1 cellular context compared by ENCODE assay signal in the genomic region with DNA sequence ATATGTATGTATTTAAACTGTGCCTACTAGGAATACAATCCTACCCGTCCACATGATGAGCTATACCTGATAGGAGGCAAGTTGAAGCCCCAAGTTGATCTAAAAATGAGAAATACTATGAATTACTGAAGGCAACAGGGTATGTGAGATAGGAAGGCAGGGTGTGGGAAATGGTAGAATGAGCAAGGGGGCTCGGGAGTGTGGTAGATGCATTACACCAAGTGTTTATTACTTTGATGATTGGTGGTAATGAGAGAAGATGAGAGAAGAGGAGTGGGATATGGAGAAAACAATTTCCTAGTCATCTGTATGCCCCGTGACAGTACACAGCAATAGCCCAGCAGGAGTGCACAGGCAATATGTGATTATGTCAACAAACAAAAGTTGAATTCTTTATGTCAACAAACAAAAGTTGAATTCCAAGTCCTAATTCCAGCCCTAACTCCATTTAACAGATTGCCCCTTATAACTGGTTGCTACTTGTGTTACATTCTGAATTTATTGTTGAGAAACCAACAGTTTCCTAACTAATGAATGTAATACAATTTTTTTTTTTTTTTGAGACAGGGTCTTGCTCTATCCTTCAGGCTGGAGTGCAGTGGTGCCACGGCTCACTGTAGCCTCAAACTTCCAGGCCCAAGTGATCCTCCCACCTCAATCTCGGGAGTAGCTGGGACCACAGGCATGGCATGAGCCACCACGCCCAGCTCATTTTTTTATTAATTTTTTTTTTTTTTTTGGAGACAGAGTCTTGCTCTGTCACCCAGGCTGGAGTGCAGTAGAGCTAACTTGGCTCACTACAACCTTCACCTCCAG.
TF ChIP-seq lines count a peak whose summit lies in the region.

No MANE protein-coding gene starts in this region.

TF ChIP-seq in HEK293, 187 proteins besides CTCF, POLR2A, EP300 and RAD21 (continued from another document and continues in another):
- TF ChIP-seq SALL2 (tag by site-specific recombination; IDR thresholded peaks at IDR 0.05; ENCODE audit: borderline replicate concordance) (no peak), SP3 (tag by site-specific recombination; IDR thresholded peaks at IDR 0.05) (no peak), ZNF621 (tag by site-specific recombination; IDR thresholded peaks at IDR 0.05) (no peak), TCF7L2 (IDR thresholded peaks at IDR 0.05; ENCODE audit: borderline replicate concordance, low read depth, low read length) (peak; percentile 49; the same call in 1 of the 2 replicates), ZBTB48 (tag by site-specific recombination; IDR thresholded peaks at IDR 0.05) (peak; percentile 61), ZNF48 (tag by site-specific recombination; IDR thresholded peaks at IDR 0.05) (no peak), ZNF324 (tag by site-specific recombination; IDR thresholded peaks at IDR 0.05) (peak; percentile 48; the same call in 1 of the 2 replicates), ZNF600 (tag by site-specific recombination; IDR thresholded peaks at IDR 0.05) (no peak; the same call in 1 of the 2 replicates), ZNF776 (tag by site-specific recombination; IDR thresholded peaks at IDR 0.05; ENCODE audit: borderline replicate concordance) (no peak), GLI2 (tag by site-specific recombination; IDR thresholded peaks at IDR 0.05; ENCODE audit: borderline replicate concordance, low read depth) (0 out of 2 replicates have a peak, but pooled peaks have one; percentile 44), OVOL3 (tag by site-specific recombination; IDR thresholded peaks at IDR 0.05) (peak; percentile 74; the same call in 1 of the 2 replicates), ZNF791 (tag by site-specific recombination; IDR thresholded peaks at IDR 0.05) (no peak), ZNF16 (tag by site-specific recombination; IDR thresholded peaks at IDR 0.05; ENCODE audit: low read depth) (no peak), ZXDB (tag by site-specific recombination; IDR thresholded peaks at IDR 0.05) (peak; percentile 84), ZNF610 (tag by site-specific recombination; IDR thresholded peaks at IDR 0.05; ENCODE audit: borderline replicate concordance) (no peak), ZNF133 (tag by site-specific recombination; IDR thresholded peaks at IDR 0.05) (no peak), KLF8 (tag by site-specific recombination; IDR thresholded peaks at IDR 0.05) (peak; percentile 54), ZNF510 (tag by site-specific recombination; IDR thresholded peaks at IDR 0.05; ENCODE audit: insufficient replicate concordance) (no peak), ZNF311 (tag by site-specific recombination; IDR thresholded peaks at IDR 0.05; ENCODE audit: borderline replicate concordance) (no peak), ZNF596 (tag by site-specific recombination; IDR thresholded peaks at IDR 0.05) (no peak), ZNF843 (tag by site-specific recombination; IDR thresholded peaks at IDR 0.05) (peak; percentile 81), ZNF792 (tag by site-specific recombination; IDR thresholded peaks at IDR 0.05) (no peak), ZEB2 (tag by site-specific recombination; IDR thresholded peaks at IDR 0.05) (peak; percentile 78), ZNF391 (tag by site-specific recombination; IDR thresholded peaks at IDR 0.05; ENCODE audit: borderline replicate concordance, low read depth) (no peak), HOXA7 (CRISPR knock-in tag; IDR thresholded peaks at IDR 0.05; ENCODE audit: borderline replicate concordance) (no peak), ZFP3 (tag by site-specific recombination; IDR thresholded peaks at IDR 0.05; ENCODE audit: low read depth) (no peak)
- TF ChIP-seq, protein P1, sequence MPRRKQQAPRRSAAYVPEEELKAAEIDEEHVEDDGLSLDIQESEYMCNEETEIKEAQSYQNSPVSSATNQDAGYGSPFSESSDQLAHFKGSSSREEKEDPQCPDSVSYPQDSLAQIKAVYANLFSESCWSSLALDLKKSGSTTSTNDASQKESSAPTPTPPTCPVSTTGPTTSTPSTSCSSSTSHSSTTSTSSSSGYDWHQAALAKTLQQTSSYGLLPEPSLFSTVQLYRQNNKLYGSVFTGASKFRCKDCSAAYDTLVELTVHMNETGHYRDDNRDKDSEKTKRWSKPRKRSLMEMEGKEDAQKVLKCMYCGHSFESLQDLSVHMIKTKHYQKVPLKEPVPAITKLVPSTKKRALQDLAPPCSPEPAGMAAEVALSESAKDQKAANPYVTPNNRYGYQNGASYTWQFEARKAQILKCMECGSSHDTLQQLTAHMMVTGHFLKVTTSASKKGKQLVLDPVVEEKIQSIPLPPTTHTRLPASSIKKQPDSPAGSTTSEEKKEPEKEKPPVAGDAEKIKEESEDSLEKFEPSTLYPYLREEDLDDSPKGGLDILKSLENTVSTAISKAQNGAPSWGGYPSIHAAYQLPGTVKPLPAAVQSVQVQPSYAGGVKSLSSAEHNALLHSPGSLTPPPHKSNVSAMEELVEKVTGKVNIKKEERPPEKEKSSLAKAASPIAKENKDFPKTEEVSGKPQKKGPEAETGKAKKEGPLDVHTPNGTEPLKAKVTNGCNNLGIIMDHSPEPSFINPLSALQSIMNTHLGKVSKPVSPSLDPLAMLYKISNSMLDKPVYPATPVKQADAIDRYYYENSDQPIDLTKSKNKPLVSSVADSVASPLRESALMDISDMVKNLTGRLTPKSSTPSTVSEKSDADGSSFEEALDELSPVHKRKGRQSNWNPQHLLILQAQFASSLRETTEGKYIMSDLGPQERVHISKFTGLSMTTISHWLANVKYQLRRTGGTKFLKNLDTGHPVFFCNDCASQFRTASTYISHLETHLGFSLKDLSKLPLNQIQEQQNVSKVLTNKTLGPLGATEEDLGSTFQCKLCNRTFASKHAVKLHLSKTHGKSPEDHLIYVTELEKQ (tag by site-specific recombination; IDR thresholded peaks at IDR 0.05; ENCODE audit: borderline replicate concordance): peak; percentile 77; the same call in 1 of the 2 replicates
- TF ChIP-seq, protein P2, sequence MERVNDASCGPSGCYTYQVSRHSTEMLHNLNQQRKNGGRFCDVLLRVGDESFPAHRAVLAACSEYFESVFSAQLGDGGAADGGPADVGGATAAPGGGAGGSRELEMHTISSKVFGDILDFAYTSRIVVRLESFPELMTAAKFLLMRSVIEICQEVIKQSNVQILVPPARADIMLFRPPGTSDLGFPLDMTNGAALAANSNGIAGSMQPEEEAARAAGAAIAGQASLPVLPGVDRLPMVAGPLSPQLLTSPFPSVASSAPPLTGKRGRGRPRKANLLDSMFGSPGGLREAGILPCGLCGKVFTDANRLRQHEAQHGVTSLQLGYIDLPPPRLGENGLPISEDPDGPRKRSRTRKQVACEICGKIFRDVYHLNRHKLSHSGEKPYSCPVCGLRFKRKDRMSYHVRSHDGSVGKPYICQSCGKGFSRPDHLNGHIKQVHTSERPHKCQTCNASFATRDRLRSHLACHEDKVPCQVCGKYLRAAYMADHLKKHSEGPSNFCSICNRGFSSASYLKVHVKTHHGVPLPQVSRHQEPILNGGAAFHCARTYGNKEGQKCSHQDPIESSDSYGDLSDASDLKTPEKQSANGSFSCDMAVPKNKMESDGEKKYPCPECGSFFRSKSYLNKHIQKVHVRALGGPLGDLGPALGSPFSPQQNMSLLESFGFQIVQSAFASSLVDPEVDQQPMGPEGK (tag by site-specific recombination; IDR thresholded peaks at IDR 0.05): peak; percentile 44
- TF ChIP-seq, protein P3, sequence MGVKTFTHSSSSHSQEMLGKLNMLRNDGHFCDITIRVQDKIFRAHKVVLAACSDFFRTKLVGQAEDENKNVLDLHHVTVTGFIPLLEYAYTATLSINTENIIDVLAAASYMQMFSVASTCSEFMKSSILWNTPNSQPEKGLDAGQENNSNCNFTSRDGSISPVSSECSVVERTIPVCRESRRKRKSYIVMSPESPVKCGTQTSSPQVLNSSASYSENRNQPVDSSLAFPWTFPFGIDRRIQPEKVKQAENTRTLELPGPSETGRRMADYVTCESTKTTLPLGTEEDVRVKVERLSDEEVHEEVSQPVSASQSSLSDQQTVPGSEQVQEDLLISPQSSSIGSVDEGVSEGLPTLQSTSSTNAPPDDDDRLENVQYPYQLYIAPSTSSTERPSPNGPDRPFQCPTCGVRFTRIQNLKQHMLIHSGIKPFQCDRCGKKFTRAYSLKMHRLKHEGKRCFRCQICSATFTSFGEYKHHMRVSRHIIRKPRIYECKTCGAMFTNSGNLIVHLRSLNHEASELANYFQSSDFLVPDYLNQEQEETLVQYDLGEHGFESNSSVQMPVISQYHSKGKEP (tag by site-specific recombination; IDR thresholded peaks at IDR 0.05): peak; percentile 78
- TF ChIP-seq, protein P4, sequence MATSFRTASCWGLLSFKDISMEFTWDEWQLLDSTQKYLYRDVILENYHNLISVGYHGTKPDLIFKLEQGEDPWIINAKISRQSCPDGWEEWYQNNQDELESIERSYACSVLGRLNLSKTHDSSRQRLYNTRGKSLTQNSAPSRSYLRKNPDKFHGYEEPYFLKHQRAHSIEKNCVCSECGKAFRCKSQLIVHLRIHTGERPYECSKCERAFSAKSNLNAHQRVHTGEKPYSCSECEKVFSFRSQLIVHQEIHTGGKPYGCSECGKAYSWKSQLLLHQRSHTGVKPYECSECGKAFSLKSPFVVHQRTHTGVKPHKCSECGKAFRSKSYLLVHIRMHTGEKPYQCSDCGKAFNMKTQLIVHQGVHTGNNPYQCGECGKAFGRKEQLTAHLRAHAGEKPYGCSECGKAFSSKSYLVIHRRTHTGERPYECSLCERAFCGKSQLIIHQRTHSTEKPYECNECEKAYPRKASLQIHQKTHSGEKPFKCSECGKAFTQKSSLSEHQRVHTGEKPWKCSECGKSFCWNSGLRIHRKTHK (tag by site-specific recombination; IDR thresholded peaks at IDR 0.05): no peak
- TF ChIP-seq, protein P5, sequence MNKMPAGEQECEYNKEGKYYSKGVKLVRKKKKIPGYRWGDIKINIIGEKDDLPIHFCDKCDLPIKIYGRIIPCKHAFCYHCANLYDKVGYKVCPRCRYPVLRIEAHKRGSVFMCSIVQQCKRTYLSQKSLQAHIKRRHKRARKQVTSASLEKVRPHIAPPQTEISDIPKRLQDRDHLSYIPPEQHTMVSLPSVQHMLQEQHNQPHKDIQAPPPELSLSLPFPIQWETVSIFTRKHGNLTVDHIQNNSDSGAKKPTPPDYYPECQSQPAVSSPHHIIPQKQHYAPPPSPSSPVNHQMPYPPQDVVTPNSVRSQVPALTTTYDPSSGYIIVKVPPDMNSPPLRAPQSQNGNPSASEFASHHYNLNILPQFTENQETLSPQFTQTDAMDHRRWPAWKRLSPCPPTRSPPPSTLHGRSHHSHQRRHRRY (tag by site-specific recombination; IDR thresholded peaks at IDR 0.05): no peak
- TF ChIP-seq, protein P6, sequence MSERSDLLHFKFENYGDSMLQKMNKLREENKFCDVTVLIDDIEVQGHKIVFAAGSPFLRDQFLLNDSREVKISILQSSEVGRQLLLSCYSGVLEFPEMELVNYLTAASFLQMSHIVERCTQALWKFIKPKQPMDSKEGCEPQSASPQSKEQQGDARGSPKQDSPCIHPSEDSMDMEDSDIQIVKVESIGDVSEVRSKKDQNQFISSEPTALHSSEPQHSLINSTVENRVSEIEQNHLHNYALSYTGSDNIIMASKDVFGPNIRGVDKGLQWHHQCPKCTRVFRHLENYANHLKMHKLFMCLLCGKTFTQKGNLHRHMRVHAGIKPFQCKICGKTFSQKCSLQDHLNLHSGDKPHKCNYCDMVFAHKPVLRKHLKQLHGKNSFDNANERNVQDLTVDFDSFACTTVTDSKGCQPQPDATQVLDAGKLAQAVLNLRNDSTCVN (tag by site-specific recombination; optimal IDR thresholded peaks at IDR 0.05): no peak
- TF ChIP-seq, protein P7, sequence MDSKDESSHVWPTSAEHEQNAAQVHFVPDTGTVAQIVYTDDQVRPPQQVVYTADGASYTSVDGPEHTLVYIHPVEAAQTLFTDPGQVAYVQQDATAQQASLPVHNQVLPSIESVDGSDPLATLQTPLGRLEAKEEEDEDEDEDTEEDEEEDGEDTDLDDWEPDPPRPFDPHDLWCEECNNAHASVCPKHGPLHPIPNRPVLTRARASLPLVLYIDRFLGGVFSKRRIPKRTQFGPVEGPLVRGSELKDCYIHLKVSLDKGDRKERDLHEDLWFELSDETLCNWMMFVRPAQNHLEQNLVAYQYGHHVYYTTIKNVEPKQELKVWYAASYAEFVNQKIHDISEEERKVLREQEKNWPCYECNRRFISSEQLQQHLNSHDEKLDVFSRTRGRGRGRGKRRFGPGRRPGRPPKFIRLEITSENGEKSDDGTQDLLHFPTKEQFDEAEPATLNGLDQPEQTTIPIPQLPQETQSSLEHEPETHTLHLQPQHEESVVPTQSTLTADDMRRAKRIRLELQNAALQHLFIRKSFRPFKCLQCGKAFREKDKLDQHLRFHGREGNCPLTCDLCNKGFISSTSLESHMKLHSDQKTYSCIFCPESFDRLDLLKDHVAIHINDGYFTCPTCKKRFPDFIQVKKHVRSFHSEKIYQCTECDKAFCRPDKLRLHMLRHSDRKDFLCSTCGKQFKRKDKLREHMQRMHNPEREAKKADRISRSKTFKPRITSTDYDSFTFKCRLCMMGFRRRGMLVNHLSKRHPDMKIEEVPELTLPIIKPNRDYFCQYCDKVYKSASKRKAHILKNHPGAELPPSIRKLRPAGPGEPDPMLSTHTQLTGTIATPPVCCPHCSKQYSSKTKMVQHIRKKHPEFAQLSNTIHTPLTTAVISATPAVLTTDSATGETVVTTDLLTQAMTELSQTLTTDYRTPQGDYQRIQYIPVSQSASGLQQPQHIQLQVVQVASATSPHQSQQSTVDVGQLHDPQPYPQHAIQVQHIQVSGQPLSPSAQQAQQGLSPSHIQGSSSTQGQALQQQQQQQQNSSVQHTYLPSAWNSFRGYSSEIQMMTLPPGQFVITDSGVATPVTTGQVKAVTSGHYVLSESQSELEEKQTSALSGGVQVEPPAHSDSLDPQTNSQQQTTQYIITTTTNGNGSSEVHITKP (tag by site-specific recombination; IDR thresholded peaks at IDR 0.05): no peak
- TF ChIP-seq, protein P8, sequence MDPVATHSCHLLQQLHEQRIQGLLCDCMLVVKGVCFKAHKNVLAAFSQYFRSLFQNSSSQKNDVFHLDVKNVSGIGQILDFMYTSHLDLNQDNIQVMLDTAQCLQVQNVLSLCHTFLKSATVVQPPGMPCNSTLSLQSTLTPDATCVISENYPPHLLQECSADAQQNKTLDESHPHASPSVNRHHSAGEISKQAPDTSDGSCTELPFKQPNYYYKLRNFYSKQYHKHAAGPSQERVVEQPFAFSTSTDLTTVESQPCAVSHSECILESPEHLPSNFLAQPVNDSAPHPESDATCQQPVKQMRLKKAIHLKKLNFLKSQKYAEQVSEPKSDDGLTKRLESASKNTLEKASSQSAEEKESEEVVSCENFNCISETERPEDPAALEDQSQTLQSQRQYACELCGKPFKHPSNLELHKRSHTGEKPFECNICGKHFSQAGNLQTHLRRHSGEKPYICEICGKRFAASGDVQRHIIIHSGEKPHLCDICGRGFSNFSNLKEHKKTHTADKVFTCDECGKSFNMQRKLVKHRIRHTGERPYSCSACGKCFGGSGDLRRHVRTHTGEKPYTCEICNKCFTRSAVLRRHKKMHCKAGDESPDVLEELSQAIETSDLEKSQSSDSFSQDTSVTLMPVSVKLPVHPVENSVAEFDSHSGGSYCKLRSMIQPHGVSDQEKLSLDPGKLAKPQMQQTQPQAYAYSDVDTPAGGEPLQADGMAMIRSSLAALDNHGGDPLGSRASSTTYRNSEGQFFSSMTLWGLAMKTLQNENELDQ (tag by site-specific recombination; IDR thresholded peaks at IDR 0.05; ENCODE audit: low read depth): no peak
